In the genomic region with DNA sequence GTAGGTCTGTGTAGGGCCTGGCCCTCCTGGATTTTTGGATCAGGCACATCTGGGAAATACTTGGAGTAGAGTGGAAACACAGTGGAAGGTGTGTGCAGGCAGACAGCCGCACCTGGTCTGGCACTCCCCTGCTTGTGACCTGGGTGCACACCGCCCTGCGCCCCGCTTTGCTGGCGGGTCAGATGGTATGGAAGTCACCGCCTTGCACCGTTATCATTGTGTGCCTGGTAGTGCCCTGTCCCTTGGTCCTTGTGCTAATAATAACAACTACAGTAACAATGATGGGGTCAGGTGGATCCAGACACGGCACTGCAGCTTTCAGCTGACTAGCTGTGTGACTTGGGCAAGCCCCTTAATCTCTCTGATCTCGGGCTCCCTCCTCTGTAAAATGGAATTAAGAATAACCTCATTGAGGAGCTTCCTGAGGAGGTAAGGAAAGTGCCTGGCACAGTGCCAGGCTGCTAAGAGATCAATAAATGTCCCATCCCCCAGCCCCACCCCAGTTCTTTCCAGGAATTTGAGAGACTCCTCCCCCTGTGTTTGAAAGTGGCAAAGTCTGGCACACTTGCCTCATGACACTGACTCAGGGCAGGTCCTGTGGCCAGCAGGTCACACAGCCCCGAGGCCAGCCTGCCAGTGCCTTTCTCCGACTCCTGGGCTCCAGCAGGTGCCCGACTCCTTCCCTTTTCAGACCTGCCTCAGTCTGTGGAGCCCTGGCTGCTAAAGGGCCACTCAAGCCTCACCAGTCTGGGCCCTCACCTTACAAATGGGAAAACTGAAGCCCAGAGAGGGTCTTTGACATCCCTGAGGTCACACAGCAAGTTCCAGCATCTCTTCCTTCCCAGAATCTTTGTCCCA, we compare ENCODE assay signal across 9 cellular contexts. TPM values are rescaled to one million over a fixed set of nuclear protein-coding genes. Genes with fewer than 3 reads are reported as not detected.
DNase-seq lines count a peak whose midpoint lies in the region; ATAC-seq and FAIRE-seq lines count a peak whose summit lies in the region.
"Had no signal": no experiment of that assay in that cellular context is flagged by ENCODE, and none has a peak within 500 bp of the region (broad histone marks: within the 10 kb centered on the region; RNA-seq: fewer than 3 reads in every experiment).

No MANE protein-coding gene starts in this region.

- no peak for ATAC-seq in central memory CD8-positive, alpha-beta T cell (replicated peaks; ENCODE audit: extremely low read depth, poor library complexity, severe bottlenecking)

- peak; percentile 60 for DNase-seq in activated naive CD4-positive, alpha-beta T cell treated with anti-CD3 and anti-CD28 coated beads for 36 hours
- no peak for DNase-seq in activated naive CD4-positive, alpha-beta T cell (lab: John Stamatoyannopoulos, UW)
- peak in 1 of 2 donors; percentile 9 for DNase-seq in central memory CD8-positive, alpha-beta T cell (ENCODE audit: low spot score in 2 of 2)
- DNase-seq in mesenteric fat pad (ENCODE audit: low spot score) (peak; percentile 88), urothelium cell line (ENCODE audit: low spot score) (peak; percentile 48), T-helper 9 cell (no peak), inferior parietal cortex (ENCODE audit: extremely low spot score) (no peak), iPS-NIHi7 (ENCODE audit: extremely low spot score) (no peak)

- CTCF ChIA-PET in activated naive CD4-positive, alpha-beta T cell treated with anti-CD3 and anti-CD28 coated beads for 36 hours (lab: Charles Lee): no interaction called here

- H3K9me3 Mint-ChIP-seq in activated naive CD4-positive, alpha-beta T cell treated with anti-CD3 and anti-CD28 coated beads for 36 hours: no peaks in the 10 kb centered on the region
- no peaks in the 10 kb centered on the region for H3K9me3 Mint-ChIP-seq in central memory CD8-positive, alpha-beta T cell

- peaks cover 2% of the 10 kb centered on the region for H3K36me3 Mint-ChIP-seq in activated naive CD4-positive, alpha-beta T cell treated with anti-CD3 and anti-CD28 coated beads for 36 hours (ENCODE audit: low read depth)
- H3K36me3 Mint-ChIP-seq in central memory CD8-positive, alpha-beta T cell (ENCODE audit: insufficient read depth): peaks cover 28% of the 10 kb centered on the region

- H3K27ac Mint-ChIP-seq in activated naive CD4-positive, alpha-beta T cell treated with anti-CD3 and anti-CD28 coated beads for 36 hours: peak overlapping the region; percentile 94
- H3K27ac Mint-ChIP-seq in central memory CD8-positive, alpha-beta T cell (ENCODE audit: low read depth): peak overlapping the region; percentile 98

- H3K27me3 Mint-ChIP-seq in activated naive CD4-positive, alpha-beta T cell treated with anti-CD3 and anti-CD28 coated beads for 36 hours (ENCODE audit: low read depth): no peaks in the 10 kb centered on the region
- no peaks in the 10 kb centered on the region for H3K27me3 Mint-ChIP-seq in central memory CD8-positive, alpha-beta T cell

- peak; percentile 70 for FAIRE-seq in urothelium cell line (lab: Jason Lieb, UNC)
- FAIRE-seq: islet of Langerhans had no signal

- H3K4me1 Mint-ChIP-seq in activated naive CD4-positive, alpha-beta T cell treated with anti-CD3 and anti-CD28 coated beads for 36 hours (ENCODE audit: low read depth): peaks cover 73% of the 10 kb centered on the region
- peaks cover 67% of the 10 kb centered on the region for H3K4me1 Mint-ChIP-seq in central memory CD8-positive, alpha-beta T cell

- intact Hi-C loops in activated naive CD4-positive, alpha-beta T cell treated with anti-CD3 and anti-CD28 coated beads for 36 hours (cut with micrococcal nuclease): no loop called here

- H3K4me3 Mint-ChIP-seq in activated naive CD4-positive, alpha-beta T cell treated with anti-CD3 and anti-CD28 coated beads for 36 hours: peak overlapping the region; percentile 48
- peak overlapping the region; percentile 73 for H3K4me3 Mint-ChIP-seq in central memory CD8-positive, alpha-beta T cell

RNA-seq across cellular contexts. Expression of gene ISG20, which starts 9.8 kb away (rescaled TPM):
- 10 to 100 TPM; 51.2 to 56.5 TPM for total RNA-seq in activated naive CD4-positive, alpha-beta T cell treated with anti-CD3 and anti-CD28 coated beads for 36 hours
- total RNA-seq in mesenteric fat pad: 16.2 TPM

RNA-seq across cellular contexts. Expression of gene AEN, which starts 27.4 kb away (rescaled TPM):
- total RNA-seq in activated naive CD4-positive, alpha-beta T cell treated with anti-CD3 and anti-CD28 coated beads for 36 hours: 10 to 100 TPM; 85.2 to 87.2 TPM
- total RNA-seq in mesenteric fat pad: 23.3 TPM

Comparison
In these comparisons a context has a peak if more than half of its experiments do, and no peak if none do; other contexts are left out.
1. DNase-seq: peak in activated naive CD4-positive, alpha-beta T cell treated with anti-CD3 and anti-CD28 coated beads for 36 hours (single experiment), mesenteric fat pad (single experiment) and urothelium cell line (single experiment); none in activated naive CD4-positive, alpha-beta T cell (0 of 4), T-helper 9 cell (single experiment), inferior parietal cortex (single experiment) and iPS-NIHi7 (single experiment).